Comparison of ENCODE assay signal across 19 cellular contexts in the genomic region with DNA sequence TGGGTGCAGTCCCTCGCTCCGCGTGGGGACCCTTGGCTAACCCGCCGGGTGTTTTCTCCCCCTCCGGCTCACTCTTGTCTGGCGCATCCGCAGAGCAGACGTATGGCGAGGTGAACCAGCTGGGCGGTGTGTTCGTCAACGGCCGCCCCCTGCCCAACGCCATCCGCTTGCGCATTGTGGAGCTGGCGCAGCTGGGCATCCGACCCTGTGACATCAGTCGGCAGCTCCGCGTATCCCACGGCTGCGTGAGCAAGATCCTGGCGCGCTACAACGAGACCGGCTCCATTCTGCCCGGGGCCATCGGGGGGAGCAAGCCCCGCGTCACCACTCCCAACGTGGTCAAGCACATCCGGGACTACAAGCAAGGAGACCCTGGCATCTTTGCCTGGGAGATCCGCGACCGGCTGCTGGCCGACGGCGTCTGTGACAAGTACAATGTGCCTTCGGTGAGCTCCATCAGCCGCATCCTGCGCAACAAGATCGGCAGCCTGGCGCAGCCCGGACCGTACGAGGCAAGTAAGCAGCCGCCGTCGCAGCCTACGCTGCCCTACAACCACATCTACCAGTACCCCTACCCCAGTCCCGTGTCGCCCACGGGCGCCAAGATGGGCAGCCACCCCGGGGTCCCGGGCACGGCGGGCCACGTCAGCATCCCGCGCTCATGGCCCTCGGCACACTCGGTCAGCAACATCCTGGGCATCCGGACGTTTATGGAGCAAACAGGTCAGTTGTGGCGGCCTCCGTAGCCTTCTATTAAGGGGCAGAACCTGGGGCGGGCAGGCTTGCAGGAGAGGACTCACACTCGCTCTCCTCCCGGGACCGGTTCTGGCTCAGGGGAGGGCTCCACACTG. TPM values are rescaled to one million over a fixed set of nuclear protein-coding genes. Genes with fewer than 3 reads are reported as not detected.
A peak's percentile ranks its signal among the peaks of the same experiment; 100 is the strongest.
DNase-seq lines count a peak whose midpoint lies in the region; ATAC-seq and TF ChIP-seq lines count a peak whose summit lies in the region.
"Had no signal": no experiment of that assay in that cellular context is flagged by ENCODE, and none has a peak within 500 bp of the region (broad histone marks: within the 10 kb centered on the region; RNA-seq: fewer than 3 reads in every experiment).

No MANE protein-coding gene starts in this region.

- H3K27ac ChIP-seq in VCaP (peak overlapping the region; percentile 67), mesendoderm (ENCODE audit: low read depth, low read length) (no peak overlapping the region), subcutaneous abdominal adipose tissue (ENCODE audit: low read depth, low read length) (no peak overlapping the region)
- H3K27ac ChIP-seq: 22Rv1, left lung had no signal

- H3K9me3 ChIP-seq in subcutaneous abdominal adipose tissue (ENCODE audit: control insufficient read depth in 5 of 5, low read length in 5 of 5) (no peaks in the 10 kb centered on the region), T-helper 17 cell (ENCODE audit: control insufficient read depth, low read length, poor library complexity, severe bottlenecking) (no peaks in the 10 kb centered on the region)
- H3K9me3 ChIP-seq: left lung, MG63 had no signal

- H3K23ac ChIP-seq in mesendoderm (ENCODE audit: low read length), result no peak overlapping the region

- no peaks in the 10 kb centered on the region for H3K79me1 ChIP-seq in mesendoderm (ENCODE audit: low read length)

- DNase-seq in DMS 273 (lab: John Stamatoyannopoulos, UW; ENCODE audit: unreplicated experiment) (peak; percentile 46), DMS 273 treated with DMSO at 0.1 percent for 48 hours (lab: John Stamatoyannopoulos, UW) (no peak), mesendoderm (no peak), dermis blood vessel endothelial cell (no peak), occipital lobe (lab: John Stamatoyannopoulos, UW) (no peak), T-helper 17 cell (no peak)
- DNase-seq: activated CD4-positive, alpha-beta T cell treated with anti-CD3 and anti-CD28 coated beads, Interleukin-2, amount 50 U/mL, for 48 hours; foreskin fibroblast; NCI-H187; NCI-H446; stimulated activated CD4-positive, alpha-beta T cell treated with anti-CD3 and anti-CD28 coated beads, Interleukin-4, amount 100 ng/mL, for 24 hours had no signal

- no peak overlapping the region for H2AK5ac ChIP-seq in mesendoderm (ENCODE audit: low read length)

- no peak for TF ChIP-seq CTCF in VCaP (conservative IDR thresholded peaks at IDR 0.05)

- no peak overlapping the region for H2BK5ac ChIP-seq in mesendoderm (ENCODE audit: low read length)

- no peak overlapping the region for H3K4me3 Mint-ChIP-seq in T-helper 17 cell

- H3K4me1 Mint-ChIP-seq in T-helper 17 cell, result peaks cover 5% of the 10 kb centered on the region

- H3K4me3 ChIP-seq in mesendoderm (ENCODE audit: low read length), result no peak overlapping the region
- H3K4me3 ChIP-seq in subcutaneous abdominal adipose tissue (ENCODE audit: low read depth in 1 of 5, low read length in 5 of 5), result peak overlapping the region in 3 of 5 donors; percentile 24 to 50 (median 27)
- H3K4me3 ChIP-seq: left lung, MG63 had no signal

- H3K4me1 ChIP-seq in mesendoderm (ENCODE audit: control insufficient read depth, low read depth, low read length), result no peaks in the 10 kb centered on the region
- H3K4me1 ChIP-seq in subcutaneous abdominal adipose tissue (ENCODE audit: control insufficient read depth in 5 of 5, insufficient read depth in 5 of 5, low read length in 5 of 5), result peaks cover 0 to 22% (median 16%) of the 10 kb centered on the region in 5 donors

- H2BK120ac ChIP-seq in mesendoderm (ENCODE audit: low read depth, low read length), result no peak overlapping the region

- no peak overlapping the region for H2BK15ac ChIP-seq in mesendoderm (replicated peaks; ENCODE audit: low read depth)

- H3K27me3 ChIP-seq in mesendoderm (ENCODE audit: insufficient read depth, low read length, poor library complexity) (peaks cover 83% of the 10 kb centered on the region), subcutaneous abdominal adipose tissue (ENCODE audit: control insufficient read depth in 5 of 5, insufficient read depth in 4 of 5, low read length in 5 of 5) (peaks cover 60 to 77% (median 72%) of the 10 kb centered on the region in 5 donors)

- no peak overlapping the region for H3K27ac Mint-ChIP-seq in T-helper 17 cell
- H3K27ac Mint-ChIP-seq: activated naive CD4-positive, alpha-beta T cell treated with anti-CD3 and anti-CD28 coated beads, Interleukin-2, amount 50 U/mL, for 24 hours had no signal

- no peak overlapping the region for H3K18ac ChIP-seq in mesendoderm (ENCODE audit: low read length)

- H3K36me3 Mint-ChIP-seq in T-helper 17 cell (ENCODE audit: low read depth), result peaks cover 17% of the 10 kb centered on the region
- H3K36me3 Mint-ChIP-seq: activated naive CD4-positive, alpha-beta T cell treated with anti-CD3 and anti-CD28 coated beads, Interleukin-2, amount 50 U/mL, for 24 hours had no signal

- H3K79me2 ChIP-seq in mesendoderm (ENCODE audit: control insufficient read depth, insufficient read depth, low read length), result no peaks in the 10 kb centered on the region

- no peak overlapping the region for H3K4ac ChIP-seq in mesendoderm (ENCODE audit: low read depth, low read length)

- no peak overlapping the region for H4K8ac ChIP-seq in mesendoderm (ENCODE audit: low read depth, low read length)

- no peaks in the 10 kb centered on the region for H3K36me3 ChIP-seq in mesendoderm (ENCODE audit: control insufficient read depth, insufficient read depth, low read length)
- no peaks in the 10 kb centered on the region for H3K36me3 ChIP-seq in subcutaneous abdominal adipose tissue (ENCODE audit: control insufficient read depth in 5 of 5, insufficient read depth in 5 of 5, low read length in 5 of 5)
- H3K36me3 ChIP-seq: left lung, MG63 had no signal

- H4K5ac ChIP-seq in mesendoderm (ENCODE audit: low read length), result no peak overlapping the region

- whole genome bisulfite sequencing in mesendoderm (ENCODE audit: extremely low coverage, insufficient coverage, low lambda C conversion rate), result no CpG with 5 or more reads among the region's 73 CpGs

- H3K56ac ChIP-seq in mesendoderm (ENCODE audit: low read length), result no peak overlapping the region

- ATAC-seq in T-helper 17 cell, result no peak

- H3K4me2 ChIP-seq in mesendoderm (ENCODE audit: low read length), result peak overlapping the region; percentile 52

- H3K9ac ChIP-seq in mesendoderm (ENCODE audit: low read length), result no peak overlapping the region
- H3K9ac ChIP-seq in subcutaneous abdominal adipose tissue (ENCODE audit: low read length in 5 of 5), result no peak overlapping the region

- peaks cover 67% of the 10 kb centered on the region for H3K27me3 Mint-ChIP-seq in T-helper 17 cell

RNA-seq across cellular contexts. Expression of a gene that starts 1.1 kb away (rescaled TPM):
- not detected for polyA plus RNA-seq in mesendoderm (2013, experiment 1 of 2)
- 0.01 TPM for polyA plus RNA-seq in mesendoderm (2013, experiment 2 of 2)
- not detected in 2 replicates for total RNA-seq in dermis blood vessel endothelial cell
- total RNA-seq in occipital lobe, result under 0.01 TPM
- not detected for total RNA-seq in T-helper 17 cell
- total RNA-seq: left lung, mucosa of gallbladder had no signal
- polyA plus RNA-seq: BJ had no signal
